Comparison of ENCODE assay signal across 24 cellular contexts in genomic region chr11:111639226-111639925, GRCh38.
A peak's percentile ranks its signal among the peaks of the same experiment; 100 is the strongest.
DNase-seq lines count a peak whose midpoint lies in the region; ATAC-seq, FAIRE-seq and TF ChIP-seq lines count a peak whose summit lies in the region.
"Had no signal": no experiment of that assay in that cellular context is flagged by ENCODE, and none has a peak within 500 bp of the region (broad histone marks: within the 10 kb centered on the region; RNA-seq: fewer than 3 reads in every experiment).

No MANE protein-coding gene starts in this region.

- in situ Hi-C loops in brain microvascular endothelial cell (cut with HindIII; ENCODE audit: low pct_ligation_motif_present, low sequenced_read_pairs): no loop called here

- no peak for TF ChIP-seq POLR2A in H54 (IDR thresholded peaks at IDR 0.05; ENCODE audit: low read depth, low read length)

- no peaks in the 10 kb centered on the region for H3K9me3 ChIP-seq in HUES6 (ENCODE audit: control insufficient read depth, insufficient read depth, low read depth, low read length)
- H3K9me3 ChIP-seq in iPS-20b (ENCODE audit: insufficient read depth, low read depth, low read length): no peaks in the 10 kb centered on the region
- H3K9me3 ChIP-seq: SJCRH30 had no signal

- H3K27me3 ChIP-seq in HUES6 (ENCODE audit: control insufficient read depth, insufficient read depth, low read length): no peaks in the 10 kb centered on the region
- no peaks in the 10 kb centered on the region for H3K27me3 ChIP-seq in iPS-20b (ENCODE audit: insufficient read depth, low read length)
- no peaks in the 10 kb centered on the region for H3K27me3 ChIP-seq in brain microvascular endothelial cell (replicated peaks)
- H3K27me3 ChIP-seq: SJCRH30 had no signal

- 0 out of 2 replicates have a peak overlapping the region, but pooled peaks have one; percentile 17 for H3K27ac ChIP-seq in HUES6 (ENCODE audit: low read depth, low read length)
- no peak overlapping the region for H3K27ac ChIP-seq in iPS-20b (ENCODE audit: low read length)
- H3K27ac ChIP-seq in brain microvascular endothelial cell: no peak overlapping the region
- H3K27ac ChIP-seq: HL-60, SJCRH30 had no signal

- TF ChIP-seq CTCF in retinal pigment epithelial cell (conservative IDR thresholded peaks at IDR 0.05; ENCODE audit: low read depth, low read length) (no peak), brain microvascular endothelial cell (IDR thresholded peaks at IDR 0.05; ENCODE audit: low read depth, low read length, missing control alignments) (no peak)

- H3K4me1 ChIP-seq in HUES6 (ENCODE audit: control insufficient read depth, insufficient read depth, low read length) (peaks cover 20% of the 10 kb centered on the region), iPS-20b (ENCODE audit: insufficient read depth, low read length) (peaks cover 21% of the 10 kb centered on the region)

- ATAC-seq in HG03039 (IDR thresholded peaks at IDR 0.05; ENCODE audit: unreplicated experiment): no peak

- H3K4me3 ChIP-seq in HUES6 (ENCODE audit: low read depth, low read length) (no peak overlapping the region), iPS-20b (ENCODE audit: low read length) (no peak overlapping the region), retinal pigment epithelial cell (ENCODE audit: low read length) (no peak overlapping the region), brain microvascular endothelial cell (ENCODE audit: low read depth, low read length) (no peak overlapping the region)
- H3K4me3 ChIP-seq: SJCRH30 had no signal

- H3K36me3 ChIP-seq in HUES6 (ENCODE audit: control insufficient read depth, insufficient read depth, low read length) (no peaks in the 10 kb centered on the region), iPS-20b (ENCODE audit: insufficient read depth, low read depth, low read length) (no peaks in the 10 kb centered on the region), brain microvascular endothelial cell (replicated peaks) (no peaks in the 10 kb centered on the region)
- H3K36me3 ChIP-seq: SJCRH30 had no signal

- FAIRE-seq in H54 (lab: Jason Lieb, UNC): no peak
- FAIRE-seq: GM12891, RCC 7860 had no signal

- DNase-seq in astrocyte of the hippocampus (ENCODE audit: low read depth, low spot score): peak; percentile 60
- DNase-seq in retinal pigment epithelial cell (ENCODE audit: low read depth): peak; percentile 63
- DNase-seq in superior temporal gyrus (ENCODE audit: extremely low spot score): no peak
- no peak for DNase-seq in brain microvascular endothelial cell
- no peak for DNase-seq in H54 (ENCODE audit: insufficient read length, low spot score)
- DNase-seq: CD4-positive, CD25-positive, alpha-beta regulatory T cell; DMS 273 treated with DMSO at 0.1 percent for 48 hours; DND-41; HFFc6; KG1; NCI-H1105; NCI-H146; NCI-H2029 treated with DMSO at 0.1 percent for 48 hours; NCI-H226; NCI-H524; NCI-H774; NK-92 treated with Interleukin-12 subunit alpha and Interleukin-12 subunit beta, amount 100 ng/mL, for 24 hours; SJCRH30 had no signal

- H3K9ac ChIP-seq in HUES6 (ENCODE audit: low read length) (no peak overlapping the region), iPS-20b (ENCODE audit: low read depth, low read length) (peak overlapping the region; percentile 18; the same call in 1 of the 2 replicates)

Comparison
In these comparisons a context has a peak if more than half of its experiments do, and no peak if none do; other contexts are left out.
1. DNase-seq: peak in astrocyte of the hippocampus (single experiment) and retinal pigment epithelial cell (single experiment); none in superior temporal gyrus (single experiment), brain microvascular endothelial cell (single experiment) and H54 (single experiment).